ENCODE assay signal across 8 cellular contexts in genomic region chr2:171161425-171162289, GRCh38. TPM values are rescaled to one million over a fixed set of nuclear protein-coding genes. Genes with fewer than 3 reads are reported as not detected.
DNase-seq lines count a peak whose midpoint lies in the region; ATAC-seq and TF ChIP-seq lines count a peak whose summit lies in the region.

No MANE protein-coding gene starts in this region.

- H3K4me3 ChIP-seq in HUES6 (ENCODE audit: low read depth, low read length) (peak overlapping the region; percentile 87), mesenchymal stem cell (ENCODE audit: insufficient read depth in 1 of 2, low read depth in 1 of 2, low read length in 2 of 2) (peak overlapping the region; percentile 91 to 92)

- ATAC-seq in HG03520 (IDR thresholded peaks at IDR 0.05; ENCODE audit: unreplicated experiment) (no peak), HG02852 (IDR thresholded peaks at IDR 0.05; ENCODE audit: unreplicated experiment) (no peak), HG03571 (IDR thresholded peaks at IDR 0.05; ENCODE audit: unreplicated experiment) (no peak)

- H4K8ac ChIP-seq in mesenchymal stem cell (ENCODE audit: low read length): no peak overlapping the region

- H2BK15ac ChIP-seq in mesenchymal stem cell (ENCODE audit: low read depth, poor library complexity, severe bottlenecking): peak overlapping the region; percentile 80

- H3K36me3 ChIP-seq in HUES6 (ENCODE audit: control insufficient read depth, insufficient read depth, low read length): no peaks in the 10 kb centered on the region
- H3K36me3 ChIP-seq in mesenchymal stem cell (ENCODE audit: control insufficient read depth in 1 of 2, insufficient read depth in 2 of 2, low read depth in 1 of 2, low read length in 2 of 2): no peaks in the 10 kb centered on the region

- DNase-seq in mesenchymal stem cell: no peak
- no peak for DNase-seq in NCI-H146 (lab: John Stamatoyannopoulos, UW)

- H2BK120ac ChIP-seq in mesenchymal stem cell (ENCODE audit: low read depth, low read length): no peak overlapping the region

- H3K27ac ChIP-seq in 22Rv1 (peak overlapping the region; percentile 71), HUES6 (ENCODE audit: low read depth, low read length) (peak overlapping the region; percentile 94; the same call in 1 of the 2 replicates), mesenchymal stem cell (ENCODE audit: low read length, poor library complexity, severe bottlenecking) (peak overlapping the region; percentile 90)

- H3K4ac ChIP-seq in mesenchymal stem cell (ENCODE audit: low read depth in 1 of 2, low read length in 2 of 2): no peak overlapping the region

- peak overlapping the region in 1 of 2 experiments; percentile 46 for H3K18ac ChIP-seq in mesenchymal stem cell (ENCODE audit: low read depth in 1 of 2, low read length in 2 of 2)

- H2BK5ac ChIP-seq in mesenchymal stem cell (ENCODE audit: low read depth, low read length, poor library complexity, severe bottlenecking): no peak overlapping the region

- no peak overlapping the region for H4K91ac ChIP-seq in mesenchymal stem cell (ENCODE audit: low read length)

- H3K14ac ChIP-seq in mesenchymal stem cell (ENCODE audit: low read length in 2 of 2): no peak overlapping the region

- no peak overlapping the region for H3K23ac ChIP-seq in mesenchymal stem cell (ENCODE audit: low read length in 2 of 2)

- H2AFZ ChIP-seq in mesenchymal stem cell (ENCODE audit: low read depth, low read length): peak overlapping the region; percentile 29

- WGBS in mesenchymal stem cell: 33% methylated on average over 6 of the region's 12 CpGs

- H3K27me3 Mint-ChIP-seq in brain: peaks cover 12% of the 10 kb centered on the region

- peaks cover 27% of the 10 kb centered on the region for H3K4me1 ChIP-seq in HUES6 (ENCODE audit: control insufficient read depth, insufficient read depth, low read length)
- no peaks in the 10 kb centered on the region for H3K4me1 ChIP-seq in mesenchymal stem cell (ENCODE audit: control insufficient read depth, insufficient read depth, low read depth, low read length)

- no peak overlapping the region for H2AK5ac ChIP-seq in mesenchymal stem cell (ENCODE audit: low read length, severe bottlenecking)

- H3K79me1 ChIP-seq in mesenchymal stem cell (replicated peaks; ENCODE audit: low read length, poor library complexity, severe bottlenecking): no peaks in the 10 kb centered on the region

- H3K27me3 ChIP-seq in HUES6 (ENCODE audit: control insufficient read depth, insufficient read depth, low read length) (no peaks in the 10 kb centered on the region), mesenchymal stem cell (ENCODE audit: control insufficient read depth in 1 of 2, insufficient read depth in 1 of 2, low read length in 2 of 2) (no peaks in the 10 kb centered on the region)

- H3K4me1 Mint-ChIP-seq in brain: peaks cover 34% of the 10 kb centered on the region

- H3K9me3 ChIP-seq in HUES6 (ENCODE audit: control insufficient read depth, insufficient read depth, low read depth, low read length) (no peaks in the 10 kb centered on the region), mesenchymal stem cell (ENCODE audit: control insufficient read depth, low read length) (no peaks in the 10 kb centered on the region)

- H3K27ac Mint-ChIP-seq in brain: peak overlapping the region; percentile 87 to 98 (median 97)

- H2BK12ac ChIP-seq in mesenchymal stem cell (ENCODE audit: low read length in 2 of 2): no peak overlapping the region

- TF ChIP-seq CTCF in 22Rv1 (IDR thresholded peaks at IDR 0.05) (no peak), brain (conservative IDR thresholded peaks at IDR 0.05) (no peak)

- peak overlapping the region; percentile 77 for H3K4me2 ChIP-seq in mesenchymal stem cell (ENCODE audit: low read length, poor library complexity, severe bottlenecking)

- H3K36me3 Mint-ChIP-seq in brain: no peaks in the 10 kb centered on the region

- H3K9ac ChIP-seq in HUES6 (ENCODE audit: low read length) (peak overlapping the region; percentile 87), mesenchymal stem cell (ENCODE audit: low read length) (peak overlapping the region; percentile 89)

- peak overlapping the region; percentile 86 to 95 (median 93) for H3K4me3 Mint-ChIP-seq in brain

- no peaks in the 10 kb centered on the region for H3K9me3 Mint-ChIP-seq in brain

RNA-seq across cellular contexts. Expression of gene TLK1, which starts 1.0 kb away (rescaled TPM):
- 7.4 TPM for polyA plus RNA-seq in brain (ENCODE audit: insufficient read depth, low read depth, low replicate concordance)
- 28.6 TPM for polyA plus RNA-seq in mesenchymal stem cell (2013, experiment 1 of 2)
- 27.2 TPM for polyA plus RNA-seq in mesenchymal stem cell (2013, experiment 2 of 2)
